ENCODE assay signal across 16 cellular contexts in genomic region chr6:117232191-117232590, GRCh38. TPM values are rescaled to one million over a fixed set of nuclear protein-coding genes. Genes with fewer than 3 reads are reported as not detected.
"Had no signal": no experiment of that assay in that cellular context is flagged by ENCODE, and none has a peak within 500 bp of the region (broad histone marks: within the 10 kb centered on the region; RNA-seq: fewer than 3 reads in every experiment).

No MANE protein-coding gene starts in this region.

- ATAC-seq: natural killer cell treated with Interleukin-12 subunit alpha and Interleukin-12 subunit beta and Interleukin-15 and Interleukin-18, amount 100 ng/mL, for 72 hours; SK-N-SH treated with all-trans-retinoic acid at 6 μM for 48 hours; stimulated activated naive CD8-positive, alpha-beta T cell treated with anti-CD3 and anti-CD28 coated beads, Interleukin-15, Interleukin-2, amounts not matched to agents 100 U/mL and 50 U/mL, for 24 hours; upper lobe of right lung had no signal

- DNase-seq: activated CD4-positive, alpha-beta T cell treated with anti-CD3 and anti-CD28 coated beads, Interleukin-2, amount 10 ng/mL, durations not matched to agents 7 days and 5 days; activated CD4-positive, CD25-positive, alpha-beta regulatory T cell; activated effector memory CD4-positive, alpha-beta T cell treated with anti-CD3 and anti-CD28 coated beads, Interleukin-2, amount 50 U/mL, for 16 hours; activated T-cell treated with anti-CD3 and anti-CD28 coated beads, Interleukin-2, amount 50 U/mL, for 1 hour; glutamatergic neuron; sigmoid colon; stimulated activated CD4-positive, alpha-beta T cell treated with anti-CD3 and anti-CD28 coated beads, Interleukin-4, amount 100 ng/mL, for 1 hour; stimulated activated CD8-positive, alpha-beta memory T cell treated with anti-CD3 and anti-CD28 coated beads, Interleukin-4, amount 100 ng/mL, for 48 hours; stimulated activated naive CD8-positive, alpha-beta T cell treated with anti-CD3 and anti-CD28 coated beads, Interleukin-15, Interleukin-2, amounts not matched to agents 100 U/mL and 50 U/mL, for 24 hours; upper lobe of right lung had no signal

RNA-seq across cellular contexts. Expression of gene VGLL2, which starts 33.2 kb away (rescaled TPM):
- total RNA-seq: activated CD4-positive, alpha-beta T cell treated with anti-CD3 and anti-CD28 coated beads, Interleukin-2, amount 10 ng/mL, durations not matched to agents 7 days and 5 days; lung microvascular endothelial cell; natural killer cell treated with Interleukin-12 subunit alpha and Interleukin-12 subunit beta and Interleukin-15 and Interleukin-18, amount 100 ng/mL, for 72 hours; omental fat pad; pulmonary artery endothelial cell; sigmoid colon; temporal lobe; upper lobe of right lung had no signal
- polyA plus RNA-seq: sigmoid colon had no signal
